8 cellular contexts compared by ENCODE assay signal in the genomic region with DNA sequence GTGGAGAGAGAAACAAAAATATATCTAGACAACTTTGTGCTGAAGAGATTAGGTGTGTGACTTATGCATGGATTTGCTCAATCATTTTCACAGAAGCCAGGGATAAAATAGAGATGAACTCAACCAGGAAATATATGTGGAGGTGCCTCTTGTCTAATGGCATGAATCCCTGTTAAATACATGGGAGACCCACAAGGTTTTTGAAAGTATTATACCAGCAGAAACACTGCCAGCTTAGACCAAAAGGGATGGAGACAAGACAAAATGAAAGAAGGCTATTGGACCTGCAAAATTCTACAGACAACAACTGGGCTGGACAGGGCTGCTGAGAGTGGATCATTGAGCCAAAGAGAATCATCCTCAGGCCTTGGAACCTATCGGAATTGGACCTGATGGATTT.
"Had no signal": no experiment of that assay in that cellular context is flagged by ENCODE, and none has a peak within 500 bp of the region (broad histone marks: within the 10 kb centered on the region; RNA-seq: fewer than 3 reads in every experiment).

No MANE protein-coding gene starts in this region.

- ATAC-seq: GM12878 had no signal

- FAIRE-seq: G401.6, GM12878, GM12891, GM12892, GM18507, GM19239 had no signal

- H3K4me3 ChIP-seq: GM12878 had no signal

- DNase-seq: GDM1, GF-D8 had no signal
